ENCODE assay signal across 1 cellular context in genomic region chr12:93773122-93773871, GRCh38.
A peak's percentile ranks its signal among the peaks of the same experiment; 100 is the strongest.
TF ChIP-seq lines count a peak whose summit lies in the region.

No MANE protein-coding gene starts in this region.

TF ChIP-seq in K562, 482 proteins besides CTCF, POLR2A, EP300 and RAD21 (continued from another document):
- TF ChIP-seq GMEB1 (CRISPR knock-in tag; IDR thresholded peaks at IDR 0.05) = no peak
- TF ChIP-seq SIRT6 (IDR thresholded peaks at IDR 0.05; ENCODE audit: low read depth, low read length) = no peak
- no peak for TF ChIP-seq ZNF143 (CRISPR knock-in tag; IDR thresholded peaks at IDR 0.05)
- no peak for TF ChIP-seq ZNF77 (CRISPR knock-in tag; IDR thresholded peaks at IDR 0.05)
- no peak for TF ChIP-seq SMAD4 (CRISPR knock-in tag; conservative IDR thresholded peaks at IDR 0.05)
- peak; percentile 69 for TF ChIP-seq JUND (IDR thresholded peaks at IDR 0.05; ENCODE audit: borderline replicate concordance, low read depth, low read length)
- peak; percentile 63; the same call in 1 of the 3 replicates for TF ChIP-seq JUND (tag; IDR thresholded peaks at IDR 0.05; ENCODE audit: borderline replicate concordance, low read depth, low read length)
- no peak for TF ChIP-seq KDM2B (CRISPR knock-in tag; IDR thresholded peaks at IDR 0.05)
- TF ChIP-seq ZNF277 (CRISPR knock-in tag; IDR thresholded peaks at IDR 0.05; ENCODE audit: borderline replicate concordance) = no peak
- TF ChIP-seq KLF13 (tag; IDR thresholded peaks at IDR 0.05; ENCODE audit: borderline replicate concordance, low read depth) = no peak
- no peak for TF ChIP-seq TCFL5 (CRISPR knock-in tag; conservative IDR thresholded peaks at IDR 0.05)
- 0 out of 2 replicates have a peak, but pooled peaks have one; percentile 19 for TF ChIP-seq CEBPG (CRISPR knock-in tag; IDR thresholded peaks at IDR 0.05)
- peak; percentile 37 to 71; a peak in 3 of 4 replicates for TF ChIP-seq CEBPG (tag; conservative IDR thresholded peaks at IDR 0.05 in 1 of 2, IDR thresholded peaks at IDR 0.05 in 1 of 2)
- TF ChIP-seq SOX6 (IDR thresholded peaks at IDR 0.05) = peak; percentile 52; the same call in 1 of the 2 replicates
- TF ChIP-seq MAZ (CRISPR knock-in tag; conservative IDR thresholded peaks at IDR 0.05 in 1 of 2, IDR thresholded peaks at IDR 0.05 in 1 of 2) = peak in 1 of 2 experiments; percentile 59; a peak in 1 of 4 replicates
- TF ChIP-seq HDAC2 (IDR thresholded peaks at IDR 0.05) = peak; percentile 65; the same call in 1 of the 2 replicates
- TF ChIP-seq BHLHE40 (IDR thresholded peaks at IDR 0.05; ENCODE audit: low read length) = peak; percentile 86
- TF ChIP-seq GTF2F1 (IDR thresholded peaks at IDR 0.05; ENCODE audit: low read depth, low read length) = no peak
- 0 out of 2 replicates have a peak, but pooled peaks have one; percentile 18 for TF ChIP-seq MAX (CRISPR knock-in tag; IDR thresholded peaks at IDR 0.05)
- TF ChIP-seq, protein P1, sequence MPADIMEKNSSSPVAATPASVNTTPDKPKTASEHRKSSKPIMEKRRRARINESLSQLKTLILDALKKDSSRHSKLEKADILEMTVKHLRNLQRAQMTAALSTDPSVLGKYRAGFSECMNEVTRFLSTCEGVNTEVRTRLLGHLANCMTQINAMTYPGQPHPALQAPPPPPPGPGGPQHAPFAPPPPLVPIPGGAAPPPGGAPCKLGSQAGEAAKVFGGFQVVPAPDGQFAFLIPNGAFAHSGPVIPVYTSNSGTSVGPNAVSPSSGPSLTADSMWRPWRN (IDR thresholded peaks at IDR 0.05; ENCODE audit: low read depth) = no peak
- TF ChIP-seq ARID4B (CRISPR knock-in tag; IDR thresholded peaks at IDR 0.05) = 0 out of 2 replicates have a peak, but pooled peaks have one; percentile 34
- no peak for TF ChIP-seq SIN3B (IDR thresholded peaks at IDR 0.05; ENCODE audit: low read depth)
- TF ChIP-seq NFIX (CRISPR knock-in tag; IDR thresholded peaks at IDR 0.05; ENCODE audit: low read depth) = no peak
- TF ChIP-seq MCM2 (IDR thresholded peaks at IDR 0.05; ENCODE audit: low read depth) = no peak
- no peak; a peak in 1 of 3 replicates for TF ChIP-seq CBX3 (IDR thresholded peaks at IDR 0.05; ENCODE audit: borderline replicate concordance in 1 of 2, low read length in 2 of 2)
- TF ChIP-seq ETV5 (CRISPR knock-in tag; IDR thresholded peaks at IDR 0.05; ENCODE audit: low read depth) = no peak
- peak; percentile 75 for TF ChIP-seq L3MBTL2 (IDR thresholded peaks at IDR 0.05)
- no peak for TF ChIP-seq SMARCC2 (IDR thresholded peaks at IDR 0.05; ENCODE audit: low read depth)
- TF ChIP-seq, protein P2, sequence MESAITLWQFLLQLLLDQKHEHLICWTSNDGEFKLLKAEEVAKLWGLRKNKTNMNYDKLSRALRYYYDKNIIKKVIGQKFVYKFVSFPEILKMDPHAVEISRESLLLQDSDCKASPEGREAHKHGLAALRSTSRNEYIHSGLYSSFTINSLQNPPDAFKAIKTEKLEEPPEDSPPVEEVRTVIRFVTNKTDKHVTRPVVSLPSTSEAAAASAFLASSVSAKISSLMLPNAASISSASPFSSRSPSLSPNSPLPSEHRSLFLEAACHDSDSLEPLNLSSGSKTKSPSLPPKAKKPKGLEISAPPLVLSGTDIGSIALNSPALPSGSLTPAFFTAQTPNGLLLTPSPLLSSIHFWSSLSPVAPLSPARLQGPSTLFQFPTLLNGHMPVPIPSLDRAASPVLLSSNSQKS (CRISPR knock-in tag; IDR thresholded peaks at IDR 0.05) = no peak
- TF ChIP-seq PYGO2 (tag; IDR thresholded peaks at IDR 0.05) = no peak
- 0 out of 2 replicates have a peak, but pooled peaks have one; percentile 34 for TF ChIP-seq POLR2AphosphoS5 (IDR thresholded peaks at IDR 0.05; ENCODE audit: control insufficient read depth, insufficient read depth, low read depth, low read length)
- no peak for TF ChIP-seq RBM22 (IDR thresholded peaks at IDR 0.05; ENCODE audit: low read depth, low read length, poor library complexity, severe bottlenecking)
- TF ChIP-seq TRIM24 (IDR thresholded peaks at IDR 0.05) = peak; percentile 21 to 71; a peak in 2 of 4 replicates
- no peak for TF ChIP-seq ZBTB34 (CRISPR knock-in tag; IDR thresholded peaks at IDR 0.05)
- TF ChIP-seq SNIP1 (IDR thresholded peaks at IDR 0.05; ENCODE audit: low read depth) = no peak
- no peak for TF ChIP-seq NONO (IDR thresholded peaks at IDR 0.05; ENCODE audit: low read depth in 2 of 2, low read length in 1 of 2)
- peak; percentile 50; the same call in 1 of the 2 replicates for TF ChIP-seq SMARCE1 (IDR thresholded peaks at IDR 0.05)
- no peak for TF ChIP-seq BDP1 (IDR thresholded peaks at IDR 0.05; ENCODE audit: insufficient read depth, insufficient read length)
- TF ChIP-seq ETS2 (tag; IDR thresholded peaks at IDR 0.05; ENCODE audit: borderline replicate concordance, poor library complexity, severe bottlenecking) = no peak
- no peak for TF ChIP-seq BCLAF1 (IDR thresholded peaks at IDR 0.05; ENCODE audit: borderline replicate concordance in 1 of 2, control insufficient read depth in 1 of 2, low read depth in 2 of 2, low read length in 1 of 2)
- TF ChIP-seq POLR2B (IDR thresholded peaks at IDR 0.05; ENCODE audit: low read depth, partially characterized antibody) = no peak
- TF ChIP-seq TAL1 (IDR thresholded peaks at IDR 0.05) = peak; percentile 58
- TF ChIP-seq ARID1B (IDR thresholded peaks at IDR 0.05) = peak; percentile 80
- TF ChIP-seq WHSC1 (IDR thresholded peaks at IDR 0.05; ENCODE audit: low read length) = no peak
- TF ChIP-seq CC2D1A (IDR thresholded peaks at IDR 0.05) = 0 out of 2 replicates have a peak, but pooled peaks have one; percentile 29
- TF ChIP-seq CHD2 (IDR thresholded peaks at IDR 0.05; ENCODE audit: low read depth, low read length) = peak; percentile 73
- TF ChIP-seq, protein P3, sequence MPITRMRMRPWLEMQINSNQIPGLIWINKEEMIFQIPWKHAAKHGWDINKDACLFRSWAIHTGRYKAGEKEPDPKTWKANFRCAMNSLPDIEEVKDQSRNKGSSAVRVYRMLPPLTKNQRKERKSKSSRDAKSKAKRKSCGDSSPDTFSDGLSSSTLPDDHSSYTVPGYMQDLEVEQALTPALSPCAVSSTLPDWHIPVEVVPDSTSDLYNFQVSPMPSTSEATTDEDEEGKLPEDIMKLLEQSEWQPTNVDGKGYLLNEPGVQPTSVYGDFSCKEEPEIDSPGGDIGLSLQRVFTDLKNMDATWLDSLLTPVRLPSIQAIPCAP (CRISPR knock-in tag; IDR thresholded peaks at IDR 0.05; ENCODE audit: borderline replicate concordance) = no peak
- 0 out of 2 replicates have a peak, but pooled peaks have one; percentile 57 for TF ChIP-seq CBX1 (IDR thresholded peaks at IDR 0.05; ENCODE audit: low read depth)
- TF ChIP-seq, protein P4, sequence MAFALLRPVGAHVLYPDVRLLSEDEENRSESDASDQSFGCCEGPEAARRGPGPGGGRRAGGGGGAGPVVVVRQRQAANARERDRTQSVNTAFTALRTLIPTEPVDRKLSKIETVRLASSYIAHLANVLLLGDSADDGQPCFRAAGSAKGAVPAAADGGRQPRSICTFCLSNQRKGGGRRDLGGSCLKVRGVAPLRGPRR (CRISPR knock-in tag; IDR thresholded peaks at IDR 0.05) = no peak
- peak; percentile 84 for TF ChIP-seq TEAD4 (IDR thresholded peaks at IDR 0.05; ENCODE audit: low read length)
- no peak for TF ChIP-seq TEAD4 (CRISPR knock-in tag; IDR thresholded peaks at IDR 0.05; ENCODE audit: borderline replicate concordance)
TF ChIP-seq in K562: peak in this region for 80.
